In the genomic region with DNA sequence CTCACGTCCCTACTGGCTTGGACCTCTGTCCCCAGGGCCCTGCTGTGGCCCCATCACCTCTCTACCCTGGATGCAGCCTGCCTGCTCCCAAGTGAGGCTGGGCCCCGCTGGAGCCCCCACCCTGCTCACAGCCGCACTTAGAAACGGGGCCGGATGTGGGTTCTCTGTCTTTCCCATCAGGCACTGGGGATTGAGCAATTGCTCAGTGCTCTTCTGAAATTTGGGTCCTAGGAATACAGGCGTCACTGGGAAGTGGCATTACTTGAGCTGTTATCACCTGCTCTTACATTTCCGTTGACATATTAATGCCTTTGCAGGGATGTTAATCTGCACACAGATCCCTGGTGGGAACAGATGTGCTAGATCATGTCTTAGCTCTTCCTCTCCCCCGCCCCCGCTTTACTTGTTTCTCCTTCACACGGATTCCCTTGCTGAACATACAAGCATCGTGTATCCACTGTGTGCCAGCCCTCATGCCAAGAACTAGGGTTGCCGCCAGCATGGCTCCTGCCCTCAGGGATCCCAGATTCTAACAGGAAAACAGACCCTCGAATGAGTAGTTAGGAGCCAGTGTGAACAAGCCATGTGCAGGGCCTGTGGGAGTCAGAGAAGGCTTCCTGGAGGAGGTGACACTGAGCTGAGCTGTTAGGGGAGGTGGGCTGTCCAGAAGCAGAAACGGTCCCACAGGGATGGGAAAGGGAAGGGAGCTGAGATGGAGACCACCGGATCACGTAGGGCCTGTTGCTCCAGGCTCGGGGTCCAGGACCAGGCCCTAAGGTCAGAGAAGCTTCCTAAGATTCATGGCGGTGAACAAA, we compare ENCODE assay signal across 1 cellular context.
TF ChIP-seq lines count a peak whose summit lies in the region.

No MANE protein-coding gene starts in this region.

TF ChIP-seq in K562, 482 proteins besides CTCF, POLR2A, EP300 and RAD21 (continued from another document and continues in another):
- TF ChIP-seq, protein P1, sequence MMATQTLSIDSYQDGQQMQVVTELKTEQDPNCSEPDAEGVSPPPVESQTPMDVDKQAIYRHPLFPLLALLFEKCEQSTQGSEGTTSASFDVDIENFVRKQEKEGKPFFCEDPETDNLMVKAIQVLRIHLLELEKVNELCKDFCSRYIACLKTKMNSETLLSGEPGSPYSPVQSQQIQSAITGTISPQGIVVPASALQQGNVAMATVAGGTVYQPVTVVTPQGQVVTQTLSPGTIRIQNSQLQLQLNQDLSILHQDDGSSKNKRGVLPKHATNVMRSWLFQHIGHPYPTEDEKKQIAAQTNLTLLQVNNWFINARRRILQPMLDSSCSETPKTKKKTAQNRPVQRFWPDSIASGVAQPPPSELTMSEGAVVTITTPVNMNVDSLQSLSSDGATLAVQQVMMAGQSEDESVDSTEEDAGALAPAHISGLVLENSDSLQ (IDR thresholded peaks at IDR 0.05), result peak; percentile 44
- TF ChIP-seq, protein P2, sequence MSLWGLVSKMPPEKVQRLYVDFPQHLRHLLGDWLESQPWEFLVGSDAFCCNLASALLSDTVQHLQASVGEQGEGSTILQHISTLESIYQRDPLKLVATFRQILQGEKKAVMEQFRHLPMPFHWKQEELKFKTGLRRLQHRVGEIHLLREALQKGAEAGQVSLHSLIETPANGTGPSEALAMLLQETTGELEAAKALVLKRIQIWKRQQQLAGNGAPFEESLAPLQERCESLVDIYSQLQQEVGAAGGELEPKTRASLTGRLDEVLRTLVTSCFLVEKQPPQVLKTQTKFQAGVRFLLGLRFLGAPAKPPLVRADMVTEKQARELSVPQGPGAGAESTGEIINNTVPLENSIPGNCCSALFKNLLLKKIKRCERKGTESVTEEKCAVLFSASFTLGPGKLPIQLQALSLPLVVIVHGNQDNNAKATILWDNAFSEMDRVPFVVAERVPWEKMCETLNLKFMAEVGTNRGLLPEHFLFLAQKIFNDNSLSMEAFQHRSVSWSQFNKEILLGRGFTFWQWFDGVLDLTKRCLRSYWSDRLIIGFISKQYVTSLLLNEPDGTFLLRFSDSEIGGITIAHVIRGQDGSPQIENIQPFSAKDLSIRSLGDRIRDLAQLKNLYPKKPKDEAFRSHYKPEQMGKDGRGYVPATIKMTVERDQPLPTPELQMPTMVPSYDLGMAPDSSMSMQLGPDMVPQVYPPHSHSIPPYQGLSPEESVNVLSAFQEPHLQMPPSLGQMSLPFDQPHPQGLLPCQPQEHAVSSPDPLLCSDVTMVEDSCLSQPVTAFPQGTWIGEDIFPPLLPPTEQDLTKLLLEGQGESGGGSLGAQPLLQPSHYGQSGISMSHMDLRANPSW (CRISPR knock-in tag; IDR thresholded peaks at IDR 0.05), result no peak
- TF ChIP-seq BRF1 (IDR thresholded peaks at IDR 0.05; ENCODE audit: borderline replicate concordance, extremely low read depth, insufficient read length), result no peak
- peak in 1 of 2 experiments; percentile 7; a peak in 1 of 4 replicates for TF ChIP-seq RCOR1 (IDR thresholded peaks at IDR 0.05; ENCODE audit: borderline replicate concordance in 1 of 2, low read depth in 2 of 2, low read length in 2 of 2)
- TF ChIP-seq, protein P3, sequence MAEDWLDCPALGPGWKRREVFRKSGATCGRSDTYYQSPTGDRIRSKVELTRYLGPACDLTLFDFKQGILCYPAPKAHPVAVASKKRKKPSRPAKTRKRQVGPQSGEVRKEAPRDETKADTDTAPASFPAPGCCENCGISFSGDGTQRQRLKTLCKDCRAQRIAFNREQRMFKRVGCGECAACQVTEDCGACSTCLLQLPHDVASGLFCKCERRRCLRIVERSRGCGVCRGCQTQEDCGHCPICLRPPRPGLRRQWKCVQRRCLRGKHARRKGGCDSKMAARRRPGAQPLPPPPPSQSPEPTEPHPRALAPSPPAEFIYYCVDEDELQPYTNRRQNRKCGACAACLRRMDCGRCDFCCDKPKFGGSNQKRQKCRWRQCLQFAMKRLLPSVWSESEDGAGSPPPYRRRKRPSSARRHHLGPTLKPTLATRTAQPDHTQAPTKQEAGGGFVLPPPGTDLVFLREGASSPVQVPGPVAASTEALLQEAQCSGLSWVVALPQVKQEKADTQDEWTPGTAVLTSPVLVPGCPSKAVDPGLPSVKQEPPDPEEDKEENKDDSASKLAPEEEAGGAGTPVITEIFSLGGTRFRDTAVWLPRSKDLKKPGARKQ (CRISPR knock-in tag; IDR thresholded peaks at IDR 0.05), result no peak
- TF ChIP-seq, protein P4, sequence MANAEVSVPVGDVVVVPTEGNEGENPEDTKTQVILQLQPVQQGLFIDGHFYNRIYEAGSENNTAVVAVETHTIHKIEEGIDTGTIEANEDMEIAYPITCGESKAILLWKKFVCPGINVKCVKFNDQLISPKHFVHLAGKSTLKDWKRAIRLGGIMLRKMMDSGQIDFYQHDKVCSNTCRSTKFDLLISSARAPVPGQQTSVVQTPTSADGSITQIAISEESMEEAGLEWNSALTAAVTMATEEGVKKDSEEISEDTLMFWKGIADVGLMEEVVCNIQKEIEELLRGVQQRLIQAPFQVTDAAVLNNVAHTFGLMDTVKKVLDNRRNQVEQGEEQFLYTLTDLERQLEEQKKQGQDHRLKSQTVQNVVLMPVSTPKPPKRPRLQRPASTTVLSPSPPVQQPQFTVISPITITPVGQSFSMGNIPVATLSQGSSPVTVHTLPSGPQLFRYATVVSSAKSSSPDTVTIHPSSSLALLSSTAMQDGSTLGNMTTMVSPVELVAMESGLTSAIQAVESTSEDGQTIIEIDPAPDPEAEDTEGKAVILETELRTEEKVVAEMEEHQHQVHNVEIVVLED (CRISPR knock-in tag; IDR thresholded peaks at IDR 0.05), result no peak
- TF ChIP-seq, protein P5, sequence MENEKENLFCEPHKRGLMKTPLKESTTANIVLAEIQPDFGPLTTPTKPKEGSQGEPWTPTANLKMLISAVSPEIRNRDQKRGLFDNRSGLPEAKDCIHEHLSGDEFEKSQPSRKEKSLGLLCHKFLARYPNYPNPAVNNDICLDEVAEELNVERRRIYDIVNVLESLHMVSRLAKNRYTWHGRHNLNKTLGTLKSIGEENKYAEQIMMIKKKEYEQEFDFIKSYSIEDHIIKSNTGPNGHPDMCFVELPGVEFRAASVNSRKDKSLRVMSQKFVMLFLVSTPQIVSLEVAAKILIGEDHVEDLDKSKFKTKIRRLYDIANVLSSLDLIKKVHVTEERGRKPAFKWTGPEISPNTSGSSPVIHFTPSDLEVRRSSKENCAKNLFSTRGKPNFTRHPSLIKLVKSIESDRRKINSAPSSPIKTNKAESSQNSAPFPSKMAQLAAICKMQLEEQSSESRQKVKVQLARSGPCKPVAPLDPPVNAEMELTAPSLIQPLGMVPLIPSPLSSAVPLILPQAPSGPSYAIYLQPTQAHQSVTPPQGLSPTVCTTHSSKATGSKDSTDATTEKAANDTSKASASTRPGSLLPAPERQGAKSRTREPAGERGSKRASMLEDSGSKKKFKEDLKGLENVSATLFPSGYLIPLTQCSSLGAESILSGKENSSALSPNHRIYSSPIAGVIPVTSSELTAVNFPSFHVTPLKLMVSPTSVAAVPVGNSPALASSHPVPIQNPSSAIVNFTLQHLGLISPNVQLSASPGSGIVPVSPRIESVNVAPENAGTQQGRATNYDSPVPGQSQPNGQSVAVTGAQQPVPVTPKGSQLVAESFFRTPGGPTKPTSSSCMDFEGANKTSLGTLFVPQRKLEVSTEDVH (IDR thresholded peaks at IDR 0.05; ENCODE audit: low read depth, partially characterized antibody), result no peak
- TF ChIP-seq RNF2 (IDR thresholded peaks at IDR 0.05), result peak; percentile 63; the same call in 1 of the 2 replicates
- TF ChIP-seq, protein P6, sequence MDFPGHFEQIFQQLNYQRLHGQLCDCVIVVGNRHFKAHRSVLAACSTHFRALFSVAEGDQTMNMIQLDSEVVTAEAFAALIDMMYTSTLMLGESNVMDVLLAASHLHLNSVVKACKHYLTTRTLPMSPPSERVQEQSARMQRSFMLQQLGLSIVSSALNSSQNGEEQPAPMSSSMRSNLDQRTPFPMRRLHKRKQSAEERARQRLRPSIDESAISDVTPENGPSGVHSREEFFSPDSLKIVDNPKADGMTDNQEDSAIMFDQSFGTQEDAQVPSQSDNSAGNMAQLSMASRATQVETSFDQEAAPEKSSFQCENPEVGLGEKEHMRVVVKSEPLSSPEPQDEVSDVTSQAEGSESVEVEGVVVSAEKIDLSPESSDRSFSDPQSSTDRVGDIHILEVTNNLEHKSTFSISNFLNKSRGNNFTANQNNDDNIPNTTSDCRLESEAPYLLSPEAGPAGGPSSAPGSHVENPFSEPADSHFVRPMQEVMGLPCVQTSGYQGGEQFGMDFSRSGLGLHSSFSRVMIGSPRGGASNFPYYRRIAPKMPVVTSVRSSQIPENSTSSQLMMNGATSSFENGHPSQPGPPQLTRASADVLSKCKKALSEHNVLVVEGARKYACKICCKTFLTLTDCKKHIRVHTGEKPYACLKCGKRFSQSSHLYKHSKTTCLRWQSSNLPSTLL (IDR thresholded peaks at IDR 0.05), result no peak
- TF ChIP-seq CC2D1A (IDR thresholded peaks at IDR 0.05), result no peak
- no peak for TF ChIP-seq ZNF121 (CRISPR knock-in tag; conservative IDR thresholded peaks at IDR 0.05)
- TF ChIP-seq HMG20B (CRISPR knock-in tag; IDR thresholded peaks at IDR 0.05), result no peak
- peak; percentile 19; the same call in 1 of the 2 replicates for TF ChIP-seq CREM (IDR thresholded peaks at IDR 0.05; ENCODE audit: low read depth)
- peak; percentile 83 for TF ChIP-seq TCF3 (CRISPR knock-in tag; IDR thresholded peaks at IDR 0.05)
- no peak for TF ChIP-seq DNMT1 (IDR thresholded peaks at IDR 0.05)
- TF ChIP-seq NFE2L1 (tag; IDR thresholded peaks at IDR 0.05; ENCODE audit: borderline replicate concordance, low read depth), result no peak
- no peak for TF ChIP-seq SMAD2 (IDR thresholded peaks at IDR 0.05; ENCODE audit: low read depth, low read length)
- no peak for TF ChIP-seq NR1H2 (CRISPR knock-in tag; IDR thresholded peaks at IDR 0.05)
- no peak for TF ChIP-seq CHCHD3 (CRISPR knock-in tag; IDR thresholded peaks at IDR 0.05)
- no peak for TF ChIP-seq JUND (IDR thresholded peaks at IDR 0.05; ENCODE audit: borderline replicate concordance, low read depth, low read length)
- no peak; the same call in 2 of the 3 replicates for TF ChIP-seq JUND (tag; IDR thresholded peaks at IDR 0.05; ENCODE audit: borderline replicate concordance, low read depth, low read length)
- peak in 1 of 2 experiments; percentile 58; a peak in 1 of 4 replicates for TF ChIP-seq TRIM24 (IDR thresholded peaks at IDR 0.05)
- TF ChIP-seq RBM34 (IDR thresholded peaks at IDR 0.05; ENCODE audit: borderline replicate concordance, insufficient read depth, low read length), result no peak
- no peak for TF ChIP-seq ZNF507 (tag; conservative IDR thresholded peaks at IDR 0.05)
- TF ChIP-seq ZNF134 (CRISPR knock-in tag; conservative IDR thresholded peaks at IDR 0.05), result peak; percentile 57; the same call in 1 of the 2 replicates
- TF ChIP-seq, protein P7, sequence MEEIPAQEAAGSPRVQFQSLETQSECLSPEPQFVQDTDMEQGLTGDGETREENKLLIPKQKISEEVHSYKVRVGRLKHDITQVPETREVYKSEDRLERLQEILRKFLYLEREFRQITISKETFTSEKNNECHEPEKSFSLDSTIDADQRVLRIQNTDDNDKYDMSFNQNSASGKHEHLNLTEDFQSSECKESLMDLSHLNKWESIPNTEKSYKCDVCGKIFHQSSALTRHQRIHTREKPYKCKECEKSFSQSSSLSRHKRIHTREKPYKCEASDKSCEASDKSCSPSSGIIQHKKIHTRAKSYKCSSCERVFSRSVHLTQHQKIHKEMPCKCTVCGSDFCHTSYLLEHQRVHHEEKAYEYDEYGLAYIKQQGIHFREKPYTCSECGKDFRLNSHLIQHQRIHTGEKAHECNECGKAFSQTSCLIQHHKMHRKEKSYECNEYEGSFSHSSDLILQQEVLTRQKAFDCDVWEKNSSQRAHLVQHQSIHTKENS (CRISPR knock-in tag; IDR thresholded peaks at IDR 0.05), result no peak
- no peak for TF ChIP-seq CSDE1 (IDR thresholded peaks at IDR 0.05)
- TF ChIP-seq ETV5 (CRISPR knock-in tag; IDR thresholded peaks at IDR 0.05; ENCODE audit: low read depth), result peak; percentile 86
- TF ChIP-seq, protein P8, sequence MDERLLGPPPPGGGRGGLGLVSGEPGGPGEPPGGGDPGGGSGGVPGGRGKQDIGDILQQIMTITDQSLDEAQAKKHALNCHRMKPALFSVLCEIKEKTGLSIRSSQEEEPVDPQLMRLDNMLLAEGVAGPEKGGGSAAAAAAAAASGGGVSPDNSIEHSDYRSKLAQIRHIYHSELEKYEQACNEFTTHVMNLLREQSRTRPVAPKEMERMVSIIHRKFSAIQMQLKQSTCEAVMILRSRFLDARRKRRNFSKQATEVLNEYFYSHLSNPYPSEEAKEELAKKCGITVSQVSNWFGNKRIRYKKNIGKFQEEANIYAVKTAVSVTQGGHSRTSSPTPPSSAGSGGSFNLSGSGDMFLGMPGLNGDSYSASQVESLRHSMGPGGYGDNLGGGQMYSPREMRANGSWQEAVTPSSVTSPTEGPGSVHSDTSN (CRISPR knock-in tag; IDR thresholded peaks at IDR 0.05; ENCODE audit: low read depth), result no peak
- TF ChIP-seq, protein P8 (tag; conservative IDR thresholded peaks at IDR 0.05; ENCODE audit: low read depth), result peak; percentile 84
- no peak for TF ChIP-seq RAD51 (IDR thresholded peaks at IDR 0.05; ENCODE audit: borderline replicate concordance, low read depth)
- no peak for TF ChIP-seq SNIP1 (IDR thresholded peaks at IDR 0.05; ENCODE audit: low read depth)
- TF ChIP-seq L3MBTL2 (IDR thresholded peaks at IDR 0.05), result peak; percentile 58; the same call in 1 of the 2 replicates
- TF ChIP-seq RBM25 (IDR thresholded peaks at IDR 0.05; ENCODE audit: low read depth, low read length, severe bottlenecking), result peak; percentile 58
- TF ChIP-seq MAZ (CRISPR knock-in tag; conservative IDR thresholded peaks at IDR 0.05 in 1 of 2, IDR thresholded peaks at IDR 0.05 in 1 of 2), result peak; percentile 7 to 45; a peak in 2 of 4 replicates
- TF ChIP-seq, protein P9, sequence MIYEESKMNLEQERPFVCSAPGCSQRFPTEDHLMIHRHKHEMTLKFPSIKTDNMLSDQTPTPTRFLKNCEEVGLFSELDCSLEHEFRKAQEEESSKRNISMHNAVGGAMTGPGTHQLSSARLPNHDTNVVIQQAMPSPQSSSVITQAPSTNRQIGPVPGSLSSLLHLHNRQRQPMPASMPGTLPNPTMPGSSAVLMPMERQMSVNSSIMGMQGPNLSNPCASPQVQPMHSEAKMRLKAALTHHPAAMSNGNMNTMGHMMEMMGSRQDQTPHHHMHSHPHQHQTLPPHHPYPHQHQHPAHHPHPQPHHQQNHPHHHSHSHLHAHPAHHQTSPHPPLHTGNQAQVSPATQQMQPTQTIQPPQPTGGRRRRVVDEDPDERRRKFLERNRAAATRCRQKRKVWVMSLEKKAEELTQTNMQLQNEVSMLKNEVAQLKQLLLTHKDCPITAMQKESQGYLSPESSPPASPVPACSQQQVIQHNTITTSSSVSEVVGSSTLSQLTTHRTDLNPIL (CRISPR knock-in tag; IDR thresholded peaks at IDR 0.05), result no peak
- peak; percentile 96 for TF ChIP-seq MEIS2 (IDR thresholded peaks at IDR 0.05; ENCODE audit: partially characterized antibody)
- TF ChIP-seq ZNF23 (CRISPR knock-in tag; IDR thresholded peaks at IDR 0.05), result no peak
- no peak for TF ChIP-seq TSC22D4 (tag; IDR thresholded peaks at IDR 0.05)
- no peak for TF ChIP-seq SPI1 (IDR thresholded peaks at IDR 0.05; ENCODE audit: borderline replicate concordance, low read depth, low read length)
- TF ChIP-seq ZZZ3 (IDR thresholded peaks at IDR 0.05), result no peak
- peak in 1 of 2 experiments; percentile 47; a peak in 1 of 4 replicates for TF ChIP-seq KDM1A (IDR thresholded peaks at IDR 0.05)
- TF ChIP-seq ZNF445 (CRISPR knock-in tag; IDR thresholded peaks at IDR 0.05; ENCODE audit: low read depth), result no peak
- TF ChIP-seq ZNF707 (CRISPR knock-in tag; conservative IDR thresholded peaks at IDR 0.05), result no peak
